In genomic region chr13:82693607-82694006, GRCh38 we compare ENCODE assay signal across 31 cellular contexts.
"Had no signal": no experiment of that assay in that cellular context is flagged by ENCODE, and none has a peak within 500 bp of the region (broad histone marks: within the 10 kb centered on the region; RNA-seq: fewer than 3 reads in every experiment).

No MANE protein-coding gene starts in this region.

- H2AFZ ChIP-seq: PC-9 had no signal

- H3K27me3 Mint-ChIP-seq: activated CD4-positive, alpha-beta T cell treated with anti-CD3 and anti-CD28 coated beads, Interleukin-2, amount 10 ng/mL, durations not matched to agents 24 days and 14 days; activated CD8-positive, alpha-beta T cell treated with anti-CD3 and anti-CD28 coated beads for 36 hours; activated naive CD8-positive, alpha-beta T cell treated with anti-CD3 and anti-CD28 coated beads for 36 hours; activated T-helper 17 cell treated with anti-CD3 and anti-CD28 coated beads, Interleukin-2, amount 50 U/mL, for 72 hours; central memory CD8-positive, alpha-beta T cell had no signal

- DNase-seq: activated CD4-positive, alpha-beta T cell treated with anti-CD3 and anti-CD28 coated beads, Interleukin-2, amount 10 ng/mL, durations not matched to agents 24 days and 14 days; activated CD4-positive, alpha-beta T cell treated with anti-CD3 and anti-CD28 coated beads, Interleukin-2, amount 50 U/mL, for 4 hours; activated CD8-positive, alpha-beta T cell treated with anti-CD3 and anti-CD28 coated beads for 36 hours; activated effector memory CD4-positive, alpha-beta T cell treated with anti-CD3 and anti-CD28 coated beads, Interleukin-2, amount 50 U/mL, for 16 hours; activated naive CD4-positive, alpha-beta T cell; activated naive CD4-positive, alpha-beta T cell treated with anti-CD3 and anti-CD28 coated beads, Interleukin-2, amount 50 U/mL, for 16 hours; activated naive CD8-positive, alpha-beta T cell treated with anti-CD3 and anti-CD28 coated beads for 36 hours; activated T-cell treated with anti-CD3 and anti-CD28 coated beads, Interleukin-2, amount 50 U/mL, for 1 hour; activated T-cell treated with anti-CD3 and anti-CD28 coated beads, Interleukin-2, amount 50 U/mL, for 72 hours; amniotic stem cell; aorta; Kasumi-1; MG63; NCI-H1048; NCI-H1105 treated with DMSO at 0.1 percent for 48 hours; NCI-H1436; NCI-H1694; NCI-H1930; NCI-H2081 treated with DMSO at 0.1 percent for 48 hours; NCI-H226; NCI-H524 treated with DMSO at 0.1 percent for 48 hours; NCI-H748 treated with DMSO at 0.1 percent for 48 hours; NK-92 treated with Interleukin-12 subunit alpha and Interleukin-12 subunit beta, amount 100 ng/mL, for 24 hours; PC-9; Right ventricle myocardium superior; SW 1271; T1000; WERI-Rb-1 had no signal

- H3K27ac Mint-ChIP-seq: activated CD4-positive, alpha-beta T cell treated with anti-CD3 and anti-CD28 coated beads, Interleukin-2, amount 10 ng/mL, durations not matched to agents 24 days and 14 days; activated CD8-positive, alpha-beta T cell treated with anti-CD3 and anti-CD28 coated beads for 36 hours; activated naive CD8-positive, alpha-beta T cell treated with anti-CD3 and anti-CD28 coated beads for 36 hours; activated T-cell treated with anti-CD3 and anti-CD28 coated beads, Interleukin-2, amount 50 U/mL, for 72 hours; activated T-helper 17 cell treated with anti-CD3 and anti-CD28 coated beads, Interleukin-2, amount 50 U/mL, for 72 hours had no signal

- H3K36me3 ChIP-seq: cardiac muscle cell, MG63, WERI-Rb-1 had no signal

- H3K4me2 ChIP-seq: PC-9 had no signal

- H3K36me3 Mint-ChIP-seq: activated naive CD8-positive, alpha-beta T cell treated with anti-CD3 and anti-CD28 coated beads for 36 hours had no signal

- H3K4me3 ChIP-seq: cardiac muscle cell, MG63, PC-9 had no signal

- H3K9me3 Mint-ChIP-seq: activated CD4-positive, alpha-beta T cell treated with anti-CD3 and anti-CD28 coated beads, Interleukin-2, amount 10 ng/mL, durations not matched to agents 24 days and 14 days; activated CD8-positive, alpha-beta T cell treated with anti-CD3 and anti-CD28 coated beads for 36 hours; activated naive CD8-positive, alpha-beta T cell treated with anti-CD3 and anti-CD28 coated beads for 36 hours; activated T-cell treated with anti-CD3 and anti-CD28 coated beads, Interleukin-2, amount 50 U/mL, for 72 hours; activated T-helper 17 cell treated with anti-CD3 and anti-CD28 coated beads, Interleukin-2, amount 50 U/mL, for 72 hours; central memory CD8-positive, alpha-beta T cell had no signal

- H3K27me3 ChIP-seq: cardiac muscle cell, MG63 had no signal

- ATAC-seq: activated CD8-positive, alpha-beta T cell treated with anti-CD3 and anti-CD28 coated beads for 36 hours; activated T-cell treated with anti-CD3 and anti-CD28 coated beads, Interleukin-2, amount 50 U/mL, for 72 hours; activated T-helper 17 cell treated with anti-CD3 and anti-CD28 coated beads, Interleukin-2, amount 50 U/mL, for 72 hours had no signal

- H3K27ac ChIP-seq: cardiac muscle cell, PC-9, WERI-Rb-1 had no signal

- H3K9me3 ChIP-seq: MG63 had no signal

- H3K4me3 Mint-ChIP-seq: activated CD4-positive, alpha-beta T cell treated with anti-CD3 and anti-CD28 coated beads, Interleukin-2, amount 10 ng/mL, durations not matched to agents 24 days and 14 days; activated CD8-positive, alpha-beta T cell treated with anti-CD3 and anti-CD28 coated beads for 36 hours; activated naive CD8-positive, alpha-beta T cell treated with anti-CD3 and anti-CD28 coated beads for 36 hours; activated T-cell treated with anti-CD3 and anti-CD28 coated beads, Interleukin-2, amount 50 U/mL, for 72 hours; activated T-helper 17 cell treated with anti-CD3 and anti-CD28 coated beads, Interleukin-2, amount 50 U/mL, for 72 hours; central memory CD8-positive, alpha-beta T cell had no signal
